In genomic region chr6:146028835-146029572, GRCh38 we compare ENCODE assay signal across 14 cellular contexts. TPM values are rescaled to one million over a fixed set of nuclear protein-coding genes. Genes with fewer than 3 reads are reported as not detected.
DNase-seq lines count a peak whose midpoint lies in the region; ATAC-seq and TF ChIP-seq lines count a peak whose summit lies in the region.
"Had no signal": no experiment of that assay in that cellular context is flagged by ENCODE, and none has a peak within 500 bp of the region (broad histone marks: within the 10 kb centered on the region; RNA-seq: fewer than 3 reads in every experiment).

TSS of gene GRM1 (plus strand) at chr6:146029062. CDS start at chr6:146029518, 456 bp downstream.

- H3K27me3 Mint-ChIP-seq in activated CD4-positive, alpha-beta T cell treated with anti-CD3 and anti-CD28 coated beads, Interleukin-2, amount 10 ng/mL, durations not matched to agents 24 days and 14 days, result peaks cover 30% of the 10 kb centered on the region

- peak within 1 kb of the TSS; percentile 90 for H3K4me2 ChIP-seq in skeletal muscle satellite cell (ENCODE audit: low read length)

- intact Hi-C loops in activated CD4-positive, alpha-beta T cell treated with anti-CD3 and anti-CD28 coated beads, Interleukin-2, amount 10 ng/mL, durations not matched to agents 24 days and 14 days (cut with micrococcal nuclease), result no loop called here

- H3K27me3 ChIP-seq in skeletal muscle satellite cell (ENCODE audit: control insufficient read depth, insufficient read depth, low read length), result peaks cover 48% of the 10 kb centered on the region
- H3K27me3 ChIP-seq: vagina had no signal

- ATAC-seq in GM21576 (IDR thresholded peaks at IDR 0.05; ENCODE audit: unreplicated experiment), result no peak

- H3K4me3 Mint-ChIP-seq in activated CD4-positive, alpha-beta T cell treated with anti-CD3 and anti-CD28 coated beads, Interleukin-2, amount 10 ng/mL, durations not matched to agents 24 days and 14 days, result no peak within 1 kb of the TSS
- H3K4me3 Mint-ChIP-seq: effector memory CD8-positive, alpha-beta T cell had no signal

- peaks cover 1% of the 10 kb centered on the region for H3K36me3 Mint-ChIP-seq in activated CD4-positive, alpha-beta T cell treated with anti-CD3 and anti-CD28 coated beads, Interleukin-2, amount 10 ng/mL, durations not matched to agents 24 days and 14 days (ENCODE audit: low read depth)

- H3K9me3 Mint-ChIP-seq in activated CD4-positive, alpha-beta T cell treated with anti-CD3 and anti-CD28 coated beads, Interleukin-2, amount 10 ng/mL, durations not matched to agents 24 days and 14 days, result peaks cover 4% of the 10 kb centered on the region

- peaks cover 3% of the 10 kb centered on the region for H3K4me1 Mint-ChIP-seq in activated CD4-positive, alpha-beta T cell treated with anti-CD3 and anti-CD28 coated beads, Interleukin-2, amount 10 ng/mL, durations not matched to agents 24 days and 14 days

- no peak within 1 kb of the TSS for H3K9ac ChIP-seq in skeletal muscle satellite cell (ENCODE audit: low read depth, low read length)

- no peaks in the 10 kb centered on the region for H3K36me3 ChIP-seq in skeletal muscle satellite cell (ENCODE audit: insufficient read depth, low read length)
- H3K36me3 ChIP-seq: vagina had no signal

- no peak for TF ChIP-seq CTCF in choroid plexus epithelial cell (conservative IDR thresholded peaks at IDR 0.05; ENCODE audit: low read depth, low read length)

- H3K27ac Mint-ChIP-seq in activated CD4-positive, alpha-beta T cell treated with anti-CD3 and anti-CD28 coated beads, Interleukin-2, amount 10 ng/mL, durations not matched to agents 24 days and 14 days, result no peak within 1 kb of the TSS
- H3K27ac Mint-ChIP-seq: effector memory CD8-positive, alpha-beta T cell had no signal

- no peaks in the 10 kb centered on the region for H3K4me1 ChIP-seq in skeletal muscle satellite cell (ENCODE audit: control insufficient read depth, insufficient read depth, low read length)
- H3K4me1 ChIP-seq: vagina had no signal

- no peaks in the 10 kb centered on the region for H3K9me3 ChIP-seq in skeletal muscle satellite cell (replicated peaks; ENCODE audit: low read length)
- H3K9me3 ChIP-seq: vagina had no signal

- peak within 1 kb of the TSS; percentile 24 for H3K4me3 ChIP-seq in choroid plexus epithelial cell (ENCODE audit: low read depth, low read length)
- peak within 1 kb of the TSS; percentile 71 for H3K4me3 ChIP-seq in skeletal muscle satellite cell (ENCODE audit: low read length)
- H3K4me3 ChIP-seq: vagina had no signal

- peak; percentile 38 for DNase-seq in activated effector memory CD4-positive, alpha-beta T cell treated with anti-CD3 and anti-CD28 coated beads, Interleukin-2, amount 50 U/mL, for 16 hours
- DNase-seq in activated effector memory CD4-positive, alpha-beta T cell treated with Interleukin-2 at 50 U/mL for 16 hours, result no peak
- DNase-seq in choroid plexus epithelial cell (ENCODE audit: low read depth) (no peak), iPS-NIHi7 (ENCODE audit: extremely low spot score) (peak; percentile 15), cortex of kidney (lab: John Stamatoyannopoulos, UW) (no peak)
- DNase-seq in activated CD4-positive, alpha-beta T cell treated with anti-CD3 and anti-CD28 coated beads, Interleukin-2, amount 10 ng/mL, durations not matched to agents 24 days and 14 days, result no peak
- DNase-seq: NCI-H1436 treated with DMSO at 0.1 percent for 48 hours, NCI-H526 treated with DMSO at 0.1 percent for 48 hours, SIG-M5 had no signal

RNA-seq across cellular contexts. Expression of gene GRM1, which starts in this region (rescaled TPM):
- total RNA-seq in skeletal muscle satellite cell (2012; rRNA removed), result 0.25 TPM in 1 of 2 replicates, not detected in the other
- not detected in 2 replicates for total RNA-seq in activated CD4-positive, alpha-beta T cell treated with anti-CD3 and anti-CD28 coated beads, Interleukin-2, amount 10 ng/mL, durations not matched to agents 24 days and 14 days
- total RNA-seq: HT-29, vagina had no signal

Comparison
In these comparisons a context has a peak if more than half of its experiments do, and no peak if none do; other contexts are left out.
1. DNase-seq: peak in activated effector memory CD4-positive, alpha-beta T cell treated with anti-CD3 and anti-CD28 coated beads, Interleukin-2, amount 50 U/mL, for 16 hours (single experiment) and iPS-NIHi7 (single experiment); none in activated effector memory CD4-positive, alpha-beta T cell treated with Interleukin-2 at 50 U/mL for 16 hours (single experiment), choroid plexus epithelial cell (single experiment), activated CD4-positive, alpha-beta T cell treated with anti-CD3 and anti-CD28 coated beads, Interleukin-2, amount 10 ng/mL, durations not matched to agents 24 days and 14 days (single experiment) and cortex of kidney (single experiment).